ENCODE assay signal across 7 cellular contexts in the genomic region with DNA sequence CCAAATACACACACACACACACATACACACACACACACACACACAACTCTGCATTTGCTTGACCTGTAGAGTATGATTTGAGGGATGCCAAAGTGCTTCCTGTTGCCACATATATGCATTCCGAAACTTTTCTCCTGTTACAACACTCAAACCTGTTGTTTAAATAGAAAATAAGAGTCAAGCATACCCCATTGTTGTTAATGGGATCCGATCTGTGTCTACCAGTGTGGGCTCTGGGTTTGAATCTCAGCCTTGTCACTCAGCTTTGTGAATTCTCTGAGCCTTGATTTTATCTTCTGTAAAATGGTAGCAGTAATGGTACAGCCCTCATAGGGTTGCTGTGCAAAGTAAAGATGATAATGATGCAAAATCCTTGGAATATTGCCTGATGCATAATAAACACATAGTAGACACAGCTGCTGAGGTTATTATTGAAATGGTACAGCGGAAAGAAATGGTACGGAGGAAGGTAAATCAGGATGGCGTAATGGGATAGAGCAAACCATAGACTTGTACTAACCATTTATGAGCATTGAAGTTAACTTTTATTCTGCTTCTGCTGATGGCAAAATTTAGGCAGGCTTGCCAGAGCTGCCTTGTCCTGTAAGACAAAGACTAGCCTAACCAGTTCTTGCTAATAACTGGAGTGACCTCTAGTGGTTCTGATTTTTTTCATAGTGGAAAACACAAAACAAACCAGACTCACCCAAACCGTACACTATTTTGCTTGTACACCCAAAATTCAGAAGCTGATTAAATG.
DNase-seq lines count a peak whose midpoint lies in the region; ATAC-seq, FAIRE-seq and TF ChIP-seq lines count a peak whose summit lies in the region.

No MANE protein-coding gene starts in this region.

- H2BK12ac ChIP-seq in H1 (ENCODE audit: low read depth, low read length), result 0 out of 2 replicates have a peak overlapping the region, but pooled peaks have one; percentile 1

- no peak overlapping the region for H3K23ac ChIP-seq in H1 (ENCODE audit: insufficient read length)

- CTCF ChIA-PET in H1 (lab: Charles Lee; ENCODE audit: partially characterized antibody), result interaction anchor here (0.6 to 7.9 kb wide), 24 partner anchors 9 to 1028 kb away, joined by 3 to 103 read pairs (median 3); a partner anchor contains a TSS

- H3K36me3 ChIP-seq in H1 (ENCODE audit: control insufficient read depth in 2 of 4, insufficient read depth in 4 of 4, low read length in 3 of 4), result no peaks in the 10 kb centered on the region; a peak in 1 of 8 replicates
- H3K36me3 ChIP-seq in neural cell (ENCODE audit: insufficient read depth, low read length), result no peaks in the 10 kb centered on the region

- H3K56ac ChIP-seq in H1 (replicated peaks; ENCODE audit: insufficient read length, low read depth, low read length), result no peak overlapping the region

- H3K79me2 ChIP-seq in H1 (ENCODE audit: control insufficient read depth in 1 of 2, insufficient read depth in 2 of 2, low read length in 2 of 2), result no peaks in the 10 kb centered on the region
- no peaks in the 10 kb centered on the region for H3K79me2 ChIP-seq in neural cell (replicated peaks; ENCODE audit: insufficient read depth, low read length)

- H3K79me1 ChIP-seq in H1 (ENCODE audit: low read depth, low read length), result no peaks in the 10 kb centered on the region

- no peak overlapping the region; the same call in 1 of the 2 replicates for H2BK15ac ChIP-seq in H1 (ENCODE audit: low read length)

- no peaks in the 10 kb centered on the region for H3F3A ChIP-seq in neural cell (ENCODE audit: insufficient read depth, low read length, poor library complexity, severe bottlenecking)

- no peak overlapping the region for H2BK20ac ChIP-seq in H1 (ENCODE audit: low read length)

- no peak overlapping the region for H2BK5ac ChIP-seq in H1 (ENCODE audit: low read depth, low read length)

- no peaks in the 10 kb centered on the region for H4K20me1 ChIP-seq in H1 (replicated peaks in 1 of 2; ENCODE audit: control insufficient read depth in 1 of 2, insufficient read depth in 2 of 2, low read length in 2 of 2)
- no peaks in the 10 kb centered on the region for H4K20me1 ChIP-seq in neural cell (ENCODE audit: insufficient read depth)

- POLR2A ChIA-PET in H1 (lab: Charles Lee; ENCODE audit: partially characterized antibody), result no interaction called here

- H3K4me2 ChIP-seq in H1 (ENCODE audit: insufficient read depth in 1 of 2, low read depth in 2 of 2, low read length in 2 of 2) (no peak overlapping the region), neural cell (ENCODE audit: low read length) (no peak overlapping the region)

- H3K9me3 ChIP-seq in H1 (ENCODE audit: insufficient read depth in 2 of 2, low read depth in 1 of 2, low read length in 1 of 2) (no peaks in the 10 kb centered on the region), neural cell (ENCODE audit: low read length) (no peaks in the 10 kb centered on the region)

- no peak overlapping the region for H2BK120ac ChIP-seq in H1 (replicated peaks; ENCODE audit: low read depth, low read length)

- no peaks in the 10 kb centered on the region; the same call in 1 of the 2 replicates for H3K23me2 ChIP-seq in H1 (ENCODE audit: low read depth, low read length)

- H3K27me3 ChIP-seq in H1 (replicated peaks in 1 of 4; ENCODE audit: control insufficient read depth in 3 of 4, extremely low read depth in 1 of 4, insufficient read depth in 3 of 4, low read length in 3 of 4) (no peaks in the 10 kb centered on the region), neural cell (ENCODE audit: insufficient read depth, low read depth, low read length) (no peaks in the 10 kb centered on the region)

- H2AK5ac ChIP-seq in H1 (ENCODE audit: low read depth, low read length), result no peak overlapping the region

- FAIRE-seq in H1 (lab: Jason Lieb, UNC), result peak; percentile 75

- DNase-seq in GM20000 (ENCODE audit: low spot score) (peak; percentile 20), NCI-H748 treated with DMSO at 0.1 percent for 48 hours (lab: John Stamatoyannopoulos, UW) (peak; percentile 23), H1 (ENCODE audit: low read depth in 1 of 2, low spot score in 2 of 2) (no peak), ureter (ENCODE audit: low spot score) (no peak)

- no peak overlapping the region for H3K4me3 ChIP-seq in H1 (ENCODE audit: extremely low read depth in 1 of 4, insufficient read depth in 2 of 4, low read depth in 3 of 4, low read length in 4 of 4)
- H3K4me3 ChIP-seq in neural cell (ENCODE audit: low read length), result no peak overlapping the region

- WGBS in H1 (ENCODE audit: extremely low coverage in 1 of 2, insufficient coverage in 1 of 2, insufficient read length in 1 of 2, insufficient replicate concordance in 2 of 2, low coverage in 1 of 2, low lambda C conversion rate in 2 of 2, missing lambda C conversion rate in 1 of 2), 2 experiments, result 85% methylated on average over 6 of the region's 6 CpGs; no CpG with 5 or more reads in 1 of the 2 experiments

- no peak for TF ChIP-seq EP300 in H1 (IDR thresholded peaks at IDR 0.05; ENCODE audit: borderline replicate concordance in 1 of 2, low read depth in 2 of 2, low read length in 2 of 2)
- TF ChIP-seq EP300 in neural cell (conservative IDR thresholded peaks at IDR 0.05; ENCODE audit: poor library complexity, severe bottlenecking), result no peak

- no peaks in the 10 kb centered on the region for H3K9me2 ChIP-seq in neural cell (ENCODE audit: insufficient read depth, low read length)

- no peak for TF ChIP-seq POLR2A in H1 (IDR thresholded peaks at IDR 0.05; ENCODE audit: control extremely low read depth in 1 of 2, low read depth in 2 of 2, low read length in 2 of 2)

- no peak overlapping the region for H3K18ac ChIP-seq in H1 (ENCODE audit: extremely low read depth, low read length)

- H3K9ac ChIP-seq in H1 (replicated peaks in 1 of 4; ENCODE audit: extremely low read depth in 1 of 4, low read depth in 3 of 4, low read length in 3 of 4) (no peak overlapping the region), neural cell (ENCODE audit: low read length) (no peak overlapping the region)

- TF ChIP-seq CTCF in GM20000 (IDR thresholded peaks at IDR 0.05; ENCODE audit: extremely low read depth, missing control alignments) (no peak), H1 (IDR thresholded peaks at IDR 0.05; ENCODE audit: control extremely low read depth in 1 of 3, insufficient read depth in 1 of 3, low read depth in 1 of 3, low read length in 3 of 3) (peak in 2 of 3 experiments; percentile 54 to 59; a peak in 3 of 4 replicates), neural cell (IDR thresholded peaks at IDR 0.05; ENCODE audit: poor library complexity, severe bottlenecking) (peak; percentile 52)

- ATAC-seq in GM19035 (IDR thresholded peaks at IDR 0.05; ENCODE audit: unreplicated experiment) (no peak), GM21825 (IDR thresholded peaks at IDR 0.05; ENCODE audit: unreplicated experiment) (no peak)

- H4K8ac ChIP-seq in H1 (ENCODE audit: extremely low read depth, insufficient read depth, low read length), result no peak overlapping the region

- H4K91ac ChIP-seq in H1 (replicated peaks; ENCODE audit: insufficient read length, low read length), result no peak overlapping the region

- H3K27ac ChIP-seq in H1 (ENCODE audit: low read depth, low read length) (no peak overlapping the region), neural cell (ENCODE audit: low read length) (no peak overlapping the region)

- H4K5ac ChIP-seq in H1 (ENCODE audit: insufficient read length, low read depth, low read length), result no peak overlapping the region

- H3K14ac ChIP-seq in H1 (ENCODE audit: insufficient read length), result no peak overlapping the region

- peaks cover 0 to 3% (median 1%) of the 10 kb centered on the region in 4 experiments; a peak in 2 of 7 replicates for H3K4me1 ChIP-seq in H1 (replicated peaks in 1 of 4; ENCODE audit: control insufficient read depth in 3 of 4, insufficient read depth in 4 of 4, low read length in 3 of 4)

- TF ChIP-seq RAD21 in H1 (IDR thresholded peaks at IDR 0.05 in 1 of 2, conservative IDR thresholded peaks at IDR 0.05 in 1 of 2; ENCODE audit: low read depth in 2 of 2, low read length in 2 of 2) (peak; percentile 86 to 89), neural cell (conservative IDR thresholded peaks at IDR 0.05) (peak; percentile 60)

- H2AFZ ChIP-seq in H1 (ENCODE audit: low read length) (no peak overlapping the region), neural cell (ENCODE audit: low read depth, low read length) (no peak overlapping the region)

- H3K4ac ChIP-seq in H1 (replicated peaks; ENCODE audit: insufficient read length, low read depth, low read length), result no peak overlapping the region

TF ChIP-seq in H1, 55 proteins besides CTCF, POLR2A, EP300 and RAD21 (continues in another document):
- TF ChIP-seq JUN (IDR thresholded peaks at IDR 0.05; ENCODE audit: low read depth, low read length), result no peak
- no peak for TF ChIP-seq SIRT6 (IDR thresholded peaks at IDR 0.05; ENCODE audit: low read length)
- TF ChIP-seq SIX5 (IDR thresholded peaks at IDR 0.05; ENCODE audit: low read depth, low read length), result no peak
- no peak for TF ChIP-seq CREB1 (IDR thresholded peaks at IDR 0.05)
- TF ChIP-seq CEBPB (IDR thresholded peaks at IDR 0.05; ENCODE audit: low read depth, low read length), result no peak
- no peak for TF ChIP-seq ASH2L (IDR thresholded peaks at IDR 0.05; ENCODE audit: low read length)
- no peak for TF ChIP-seq KDM1A (IDR thresholded peaks at IDR 0.05; ENCODE audit: borderline replicate concordance, low read length)
- TF ChIP-seq CBX5 (IDR thresholded peaks at IDR 0.05; ENCODE audit: low read depth, low read length), result no peak
- TF ChIP-seq SP2 (IDR thresholded peaks at IDR 0.05; ENCODE audit: low read length), result no peak
- no peak for TF ChIP-seq BCL11A (IDR thresholded peaks at IDR 0.05; ENCODE audit: low read depth in 2 of 2, low read length in 2 of 2)
- TF ChIP-seq EZH2 (IDR thresholded peaks at IDR 0.05; ENCODE audit: low read depth, low read length, severe bottlenecking), result no peak
- no peak for TF ChIP-seq SUZ12 (IDR thresholded peaks at IDR 0.05; ENCODE audit: low read length)

TF ChIP-seq in neural cell, 6 proteins besides CTCF, POLR2A, EP300 and RAD21 (continues in another document):
- TF ChIP-seq MXI1 (conservative IDR thresholded peaks at IDR 0.05; ENCODE audit: poor library complexity, severe bottlenecking), result no peak

Comparison
In these comparisons a context has a peak if more than half of its experiments do, and no peak if none do; other contexts are left out.
1. DNase-seq: peak in GM20000 (single experiment) and NCI-H748 treated with DMSO at 0.1 percent for 48 hours (single experiment); none in H1 (0 of 2) and ureter (single experiment).